Comparison of ENCODE assay signal across 17 cellular contexts in genomic region chr9:83280790-83281189, GRCh38.
DNase-seq lines count a peak whose midpoint lies in the region; ATAC-seq, FAIRE-seq and TF ChIP-seq lines count a peak whose summit lies in the region.
"Had no signal": no experiment of that assay in that cellular context is flagged by ENCODE, and none has a peak within 500 bp of the region (broad histone marks: within the 10 kb centered on the region; RNA-seq: fewer than 3 reads in every experiment).

No MANE protein-coding gene starts in this region.

- H3K27me3 Mint-ChIP-seq in HFFc6 (ENCODE audit: insufficient read depth), result peaks cover 3% of the 10 kb centered on the region; the same call in 1 of the 2 replicates
- H3K27me3 Mint-ChIP-seq in mesothelial cell of epicardium (ENCODE audit: low read depth), result peaks cover 2% of the 10 kb centered on the region

- H3K4me3 Mint-ChIP-seq in HFFc6, result no peak overlapping the region
- no peak overlapping the region for H3K4me3 Mint-ChIP-seq in mesothelial cell of epicardium
- H3K4me3 Mint-ChIP-seq: activated naive CD4-positive, alpha-beta T cell treated with anti-CD3 and anti-CD28 coated beads for 36 hours; endodermal cell; neural crest cell had no signal

- no peak for ATAC-seq in HG03108 (IDR thresholded peaks at IDR 0.05; ENCODE audit: unreplicated experiment)

- DNase-seq in HFFc6 (no peak), colonic mucosa (peak; percentile 20), mesothelial cell of epicardium (ENCODE audit: low spot score in 2 of 2, unreplicated experiment in 2 of 2) (no peak), NCI-H524 treated with DMSO at 0.1 percent for 48 hours (lab: John Stamatoyannopoulos, UW) (no peak), GM19239 (ENCODE audit: insufficient read length, low spot score) (no peak), caudate nucleus (lab: John Stamatoyannopoulos, UW) (no peak)
- DNase-seq: activated CD4-positive, alpha-beta T cell treated with anti-CD3 and anti-CD28 coated beads for 48 hours; activated naive CD4-positive, alpha-beta T cell treated with anti-CD3 and anti-CD28 coated beads for 36 hours; activated T-cell treated with anti-CD3 and anti-CD28 coated beads for 4 hours; endodermal cell; NCI-H1092 treated with DMSO at 0.1 percent for 48 hours; stimulated activated CD4-positive, alpha-beta T cell treated with anti-CD3 and anti-CD28 coated beads, Interleukin-2, amount 100 ng/mL, for 24 hours had no signal

- H3K9me3 ChIP-seq in colonic mucosa, result no peaks in the 10 kb centered on the region

- no peak overlapping the region for H3K4me3 ChIP-seq in ACC112 (ENCODE audit: low read depth, low read length)
- no peak overlapping the region for H3K4me3 ChIP-seq in colonic mucosa
- H3K4me3 ChIP-seq: lung had no signal

- no peak for TF ChIP-seq CTCF in HFFc6 (IDR thresholded peaks at IDR 0.05)
- no peak for TF ChIP-seq CTCF in colonic mucosa (IDR thresholded peaks at IDR 0.05)
- TF ChIP-seq CTCF in mesothelial cell of epicardium (IDR thresholded peaks at IDR 0.05; ENCODE audit: unreplicated experiment), result no peak

- no peak for FAIRE-seq in GM19239 (lab: Jason Lieb, UNC)
- FAIRE-seq: bronchial epithelial cell had no signal

- H3K36me3 ChIP-seq in ACC112 (ENCODE audit: insufficient read depth, low read length) (no peaks in the 10 kb centered on the region), colonic mucosa (no peaks in the 10 kb centered on the region)

- H3K4me1 ChIP-seq in ACC112 (ENCODE audit: control insufficient read depth, insufficient read depth, low read length, unreplicated experiment), result peaks cover 26% of the 10 kb centered on the region
- H3K4me1 ChIP-seq in colonic mucosa, result peaks cover 10% of the 10 kb centered on the region

- no peaks in the 10 kb centered on the region for H3K79me2 ChIP-seq in ACC112 (ENCODE audit: control insufficient read depth, insufficient read depth, low read length, unreplicated experiment)

- H3K4me1 Mint-ChIP-seq in HFFc6 (ENCODE audit: low read depth) (peaks cover 33% of the 10 kb centered on the region), mesothelial cell of epicardium (peaks cover 12% of the 10 kb centered on the region)

- H3K27me3 ChIP-seq in ACC112 (ENCODE audit: insufficient read depth, low read length) (no peaks in the 10 kb centered on the region), colonic mucosa (no peaks in the 10 kb centered on the region)

- peaks cover 6% of the 10 kb centered on the region; the same call in 1 of the 2 replicates for H3K36me3 Mint-ChIP-seq in HFFc6 (ENCODE audit: low read depth)
- H3K36me3 Mint-ChIP-seq in mesothelial cell of epicardium, result no peaks in the 10 kb centered on the region

- H3K27ac Mint-ChIP-seq in HFFc6 (peak overlapping the region; percentile 88; the same call in 1 of the 2 replicates), mesothelial cell of epicardium (peak overlapping the region; percentile 32)
- H3K27ac Mint-ChIP-seq: activated naive CD4-positive, alpha-beta T cell treated with anti-CD3 and anti-CD28 coated beads for 36 hours; endodermal cell had no signal

- no peaks in the 10 kb centered on the region for H3K9me3 Mint-ChIP-seq in HFFc6
- no peaks in the 10 kb centered on the region for H3K9me3 Mint-ChIP-seq in mesothelial cell of epicardium
- H3K9me3 Mint-ChIP-seq: endodermal cell, neural crest cell had no signal

- intact Hi-C loops in colonic mucosa (cut with DNase I), result no loop called here

- no peak overlapping the region for H2AFZ ChIP-seq in ACC112 (ENCODE audit: low read length, unreplicated experiment)

- H3K27ac ChIP-seq in ACC112 (ENCODE audit: low read depth, low read length) (peak overlapping the region; percentile 49; the same call in 1 of the 2 replicates), colonic mucosa (peak overlapping the region; percentile 41), caudate nucleus (ENCODE audit: low read depth, low read length) (no peak overlapping the region)

- no peak overlapping the region for H3K9ac ChIP-seq in colonic mucosa (ENCODE audit: low read depth in 2 of 2, low read length in 2 of 2)
